ENCODE assay signal across 24 cellular contexts in genomic region chr1:98493469-98493868, GRCh38.
"Had no signal": no experiment of that assay in that cellular context is flagged by ENCODE, and none has a peak within 500 bp of the region (broad histone marks: within the 10 kb centered on the region; RNA-seq: fewer than 3 reads in every experiment).

No MANE protein-coding gene starts in this region.

- H3K27ac Mint-ChIP-seq: naive B cell; natural killer cell treated with Interleukin-12 subunit alpha and Interleukin-12 subunit beta and Interleukin-15 and Interleukin-18, amount 100 ng/mL, for 72 hours; stimulated activated effector memory CD8-positive, alpha-beta T cell treated with anti-CD3 and anti-CD28 coated beads, Interleukin-12 subunit alpha, Interleukin-12 subunit beta, amount 100 ng/mL, for 72 hours had no signal

- H3K27ac ChIP-seq: dorsolateral prefrontal cortex, epithelial cell of prostate, lower lobe of right lung, prostate gland, right atrium auricular region, sigmoid colon, stomach, thyroid gland had no signal

- H3K27me3 Mint-ChIP-seq: naive B cell had no signal

- H3K9me3 ChIP-seq: lower lobe of right lung, mucosa of descending colon, prostate gland, right atrium auricular region, sigmoid colon, stomach, thyroid gland had no signal

- H3K27me3 ChIP-seq: right atrium auricular region, sigmoid colon, stomach, thyroid gland had no signal

- H3K4me3 ChIP-seq: dorsolateral prefrontal cortex, lower lobe of right lung, mucosa of descending colon, prostate gland, right atrium auricular region, sigmoid colon, stomach, thyroid gland had no signal

- H3K4me1 Mint-ChIP-seq: naive B cell; neural crest cell; stimulated activated effector memory CD8-positive, alpha-beta T cell treated with anti-CD3 and anti-CD28 coated beads, Interleukin-12 subunit alpha, Interleukin-12 subunit beta, amount 100 ng/mL, for 72 hours had no signal

- H3K36me3 ChIP-seq: lower lobe of right lung, prostate gland, right atrium auricular region, sigmoid colon, stomach, thyroid gland had no signal

- ATAC-seq: esophagus mucosa; left ventricle myocardium superior; lower lobe of right lung; mucosa of descending colon; natural killer cell treated with Interleukin-12 subunit alpha and Interleukin-12 subunit beta and Interleukin-15 and Interleukin-18, amount 100 ng/mL, for 72 hours; stimulated activated effector memory CD8-positive, alpha-beta T cell treated with anti-CD3 and anti-CD28 coated beads, Interleukin-12 subunit alpha, Interleukin-12 subunit beta, amount 100 ng/mL, for 72 hours had no signal

- H3K4me1 ChIP-seq: lower lobe of right lung, prostate gland, right atrium auricular region, sigmoid colon, stomach, thyroid gland had no signal

- H3K4me3 Mint-ChIP-seq: naive B cell; natural killer cell treated with Interleukin-12 subunit alpha and Interleukin-12 subunit beta and Interleukin-15 and Interleukin-18, amount 100 ng/mL, for 72 hours; neural crest cell; stimulated activated effector memory CD8-positive, alpha-beta T cell treated with anti-CD3 and anti-CD28 coated beads, Interleukin-12 subunit alpha, Interleukin-12 subunit beta, amount 100 ng/mL, for 72 hours had no signal

- H3K9me3 Mint-ChIP-seq: neural crest cell; stimulated activated effector memory CD8-positive, alpha-beta T cell treated with anti-CD3 and anti-CD28 coated beads, Interleukin-12 subunit alpha, Interleukin-12 subunit beta, amount 100 ng/mL, for 72 hours had no signal

- FAIRE-seq: colon, keratinocyte had no signal

- H3K36me3 Mint-ChIP-seq: naive B cell; natural killer cell treated with Interleukin-12 subunit alpha and Interleukin-12 subunit beta and Interleukin-15 and Interleukin-18, amount 100 ng/mL, for 72 hours; stimulated activated effector memory CD8-positive, alpha-beta T cell treated with anti-CD3 and anti-CD28 coated beads, Interleukin-12 subunit alpha, Interleukin-12 subunit beta, amount 100 ng/mL, for 72 hours had no signal

- DNase-seq: dorsolateral prefrontal cortex; effector CD4-positive, alpha-beta T cell; foreskin melanocyte; head of caudate nucleus; left ventricle myocardium superior; lower lobe of right lung; mucosa of descending colon; naive B cell; sigmoid colon; stimulated activated CD4-positive, alpha-beta T cell treated with anti-CD3 and anti-CD28 coated beads, Interleukin-2, amount 100 ng/mL, for 24 hours; stimulated activated CD4-positive, alpha-beta T cell treated with anti-CD3 and anti-CD28 coated beads, Interleukin-4, amount 100 ng/mL, for 24 hours; stimulated activated naive CD4-positive, alpha-beta T cell treated with Interleukin-2 at 50 U/mL for 16 hours; stomach; thyroid gland; trophoblast cell had no signal
